In genomic region chr9:4842734-4843133, GRCh38 we compare ENCODE assay signal across 19 cellular contexts.
"Had no signal": no experiment of that assay in that cellular context is flagged by ENCODE, and none has a peak within 500 bp of the region (broad histone marks: within the 10 kb centered on the region; RNA-seq: fewer than 3 reads in every experiment).

No MANE protein-coding gene starts in this region.

- H3K27ac Mint-ChIP-seq: activated naive CD8-positive, alpha-beta T cell treated with anti-CD3 and anti-CD28 coated beads, Interleukin-2, amount 10 ng/mL, durations not matched to agents 7 days and 5 days; immature natural killer cell; mesothelial cell of epicardium; progenitor cell of endocrine pancreas; T-helper 2 cell treated with Interferon-gamma antibody and Interleukin-4, amounts not matched to agents 5 μg/mL and 100 μg/mL, for 36 hours had no signal

- H3K4me3 Mint-ChIP-seq: activated naive CD8-positive, alpha-beta T cell treated with anti-CD3 and anti-CD28 coated beads, Interleukin-2, amount 10 ng/mL, durations not matched to agents 7 days and 5 days; immature natural killer cell; mesothelial cell of epicardium; nephron progenitor cell; T-helper 2 cell treated with Interferon-gamma antibody and Interleukin-4, amounts not matched to agents 5 μg/mL and 100 μg/mL, for 36 hours had no signal

- H3K4me1 Mint-ChIP-seq: immature natural killer cell, mesothelial cell of epicardium had no signal

- H3K9me3 Mint-ChIP-seq: activated naive CD8-positive, alpha-beta T cell treated with anti-CD3 and anti-CD28 coated beads, Interleukin-2, amount 10 ng/mL, durations not matched to agents 7 days and 5 days; immature natural killer cell; mesothelial cell of epicardium; nephron progenitor cell; T-helper 2 cell treated with Interferon-gamma antibody and Interleukin-4, amounts not matched to agents 5 μg/mL and 100 μg/mL, for 36 hours had no signal

- H3K27me3 Mint-ChIP-seq: activated naive CD8-positive, alpha-beta T cell treated with anti-CD3 and anti-CD28 coated beads, Interleukin-2, amount 10 ng/mL, durations not matched to agents 7 days and 5 days; progenitor cell of endocrine pancreas had no signal

- DNase-seq: activated CD4-positive, CD25-positive, alpha-beta regulatory T cell; activated gamma-delta T cell treated with Interleukin-2 at 50 U/mL for 16 hours; activated naive CD8-positive, alpha-beta T cell treated with anti-CD3 and anti-CD28 coated beads, Interleukin-2, amount 10 ng/mL, durations not matched to agents 7 days and 5 days; anterior cingulate cortex; brain microvascular endothelial cell; cerebellar nuclear complex; effector CD8-positive, alpha-beta T cell; heart left ventricle; immature natural killer cell; left cardiac atrium; lower lobe of right lung; nephron progenitor cell; occipital lobe; right cardiac atrium; substantia nigra; uterus had no signal

- ATAC-seq: lower lobe of right lung, right cardiac atrium had no signal
